ENCODE assay signal across 17 cellular contexts in the genomic region with DNA sequence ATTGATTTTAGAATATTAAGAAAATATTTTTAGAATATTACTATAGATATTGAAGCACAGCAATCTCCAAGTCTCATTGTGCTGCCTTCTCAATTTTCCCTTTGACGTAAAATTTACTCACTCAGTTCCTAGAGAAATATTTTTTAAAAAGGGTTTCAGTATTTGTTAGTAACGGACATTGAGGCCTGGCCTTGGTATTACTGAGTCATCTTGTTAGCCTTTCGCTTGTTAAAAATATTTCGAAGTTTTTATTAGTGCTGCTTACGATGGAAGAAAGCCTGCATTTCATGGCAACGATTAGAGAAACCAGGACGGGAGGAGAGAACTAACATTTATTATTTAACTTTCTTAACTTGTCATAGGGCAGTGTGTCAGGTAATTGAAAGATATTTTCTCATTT.
A peak's percentile ranks its signal among the peaks of the same experiment; 100 is the strongest.
DNase-seq lines count a peak whose midpoint lies in the region; ATAC-seq and TF ChIP-seq lines count a peak whose summit lies in the region.
"Had no signal": no experiment of that assay in that cellular context is flagged by ENCODE, and none has a peak within 500 bp of the region (broad histone marks: within the 10 kb centered on the region; RNA-seq: fewer than 3 reads in every experiment).

No MANE protein-coding gene starts in this region.

- CTCF ChIA-PET in activated CD4-positive, alpha-beta T cell treated with anti-CD3 and anti-CD28 coated beads for 36 hours (lab: Charles Lee): interaction anchor here (3.4 kb wide), 1 partner anchor 8 kb away, joined by 16 read pairs; no protein-coding TSS in a partner anchor

- POLR2A ChIA-PET in activated CD4-positive, alpha-beta T cell treated with anti-CD3 and anti-CD28 coated beads for 36 hours (lab: Charles Lee): no interaction called here

- H3K27ac Mint-ChIP-seq in activated CD4-positive, alpha-beta T cell treated with anti-CD3 and anti-CD28 coated beads for 36 hours: no peak overlapping the region
- H3K27ac Mint-ChIP-seq: activated B cell treated with CpG ODN at 0.5 μM for 24 hours had no signal

- no peaks in the 10 kb centered on the region for H3K79me2 ChIP-seq in smooth muscle cell (ENCODE audit: low read depth)

- peaks cover 2% of the 10 kb centered on the region for H3K27me3 Mint-ChIP-seq in activated CD4-positive, alpha-beta T cell treated with anti-CD3 and anti-CD28 coated beads for 36 hours

- H3K9me3 ChIP-seq in adrenal gland (replicated peaks in 1 of 3) (no peaks in the 10 kb centered on the region), smooth muscle cell (replicated peaks; ENCODE audit: low read depth) (no peaks in the 10 kb centered on the region)

- H3K36me3 ChIP-seq in adrenal gland (replicated peaks in 1 of 2): no peaks in the 10 kb centered on the region
- no peaks in the 10 kb centered on the region for H3K36me3 ChIP-seq in smooth muscle cell (ENCODE audit: low read depth)

- no peaks in the 10 kb centered on the region for H3K27me3 ChIP-seq in adrenal gland
- H3K27me3 ChIP-seq in smooth muscle cell (ENCODE audit: low read depth): no peaks in the 10 kb centered on the region

- WGBS in adrenal gland, 4 donors: 38 to 52% (median 43%) methylated on average over 7 of the region's 7 CpGs
- 9% methylated on average over 7 of the region's 7 CpGs for WGBS in smooth muscle cell (ENCODE audit: low lambda C conversion rate)

- no peaks in the 10 kb centered on the region for H3K9me3 Mint-ChIP-seq in activated CD4-positive, alpha-beta T cell treated with anti-CD3 and anti-CD28 coated beads for 36 hours (ENCODE audit: low read depth)
- H3K9me3 Mint-ChIP-seq: activated B cell treated with CpG ODN at 0.5 μM for 24 hours; nephron; stimulated activated naive CD8-positive, alpha-beta T cell treated with anti-CD3 and anti-CD28 coated beads, Interleukin-15, Interleukin-2, amounts not matched to agents 100 ng/mL and 50 ng/mL, for 24 hours had no signal

- peak in 1 of 2 donors; percentile 35 for TF ChIP-seq POLR2A in adrenal gland (IDR thresholded peaks at IDR 0.05)

- ATAC-seq in GM21390 (IDR thresholded peaks at IDR 0.05; ENCODE audit: unreplicated experiment): no peak
- no peak for ATAC-seq in HG03175 (IDR thresholded peaks at IDR 0.05; ENCODE audit: unreplicated experiment)
- no peak for ATAC-seq in activated CD4-positive, alpha-beta T cell treated with anti-CD3 and anti-CD28 coated beads for 36 hours

- intact Hi-C loops in adrenal gland (cut with DNase I): no loop called here
- intact Hi-C loops in activated CD4-positive, alpha-beta T cell treated with anti-CD3 and anti-CD28 coated beads for 36 hours (cut with DNase I, micrococcal nuclease): no loop called here

- H3K27ac ChIP-seq in adrenal gland (peak overlapping the region in 4 of 5 donors; percentile 46 to 89 (median 76)), smooth muscle cell (ENCODE audit: low read depth) (peak overlapping the region; percentile 96)

- no peak overlapping the region for H3K4me3 ChIP-seq in adrenal gland
- no peak overlapping the region for H3K4me3 ChIP-seq in smooth muscle cell

- H3K4me1 ChIP-seq in adrenal gland (replicated peaks in 1 of 2): peaks cover 7 to 10% of the 10 kb centered on the region in 2 donors
- peaks cover 26% of the 10 kb centered on the region for H3K4me1 ChIP-seq in smooth muscle cell (ENCODE audit: low read depth)

- H3K4me3 Mint-ChIP-seq in activated CD4-positive, alpha-beta T cell treated with anti-CD3 and anti-CD28 coated beads for 36 hours: no peak overlapping the region
- H3K4me3 Mint-ChIP-seq: activated B cell treated with CpG ODN at 0.5 μM for 24 hours; nephron; stimulated activated naive CD8-positive, alpha-beta T cell treated with anti-CD3 and anti-CD28 coated beads, Interleukin-15, Interleukin-2, amounts not matched to agents 100 ng/mL and 50 ng/mL, for 24 hours had no signal

- no peaks in the 10 kb centered on the region for H4K20me1 ChIP-seq in smooth muscle cell (ENCODE audit: low read depth)

- DNase-seq in EL (peak; percentile 51), adrenal gland (peak in 4 of 7 donors; percentile 28 to 54 (median 40)), iris pigment epithelial cell (ENCODE audit: low read depth) (peak; percentile 82), smooth muscle cell (lab: John Stamatoyannopoulos, UW; ENCODE audit: unreplicated experiment) (no peak), hepatic stellate cell (ENCODE audit: low spot score) (no peak)
- DNase-seq in activated CD4-positive, alpha-beta T cell treated with anti-CD3 and anti-CD28 coated beads for 36 hours: no peak
- DNase-seq: activated B cell treated with CpG ODN at 0.5 μM for 24 hours, cerebellar nuclear complex, mesendoderm, NCI-H1436, NCI-H2171, NCI-H69, T-helper 2 cell had no signal

- TF ChIP-seq CTCF in adrenal gland (IDR thresholded peaks at IDR 0.05) (no peak), smooth muscle cell (IDR thresholded peaks at IDR 0.05; ENCODE audit: borderline replicate concordance, insufficient read depth, poor library complexity, severe bottlenecking) (no peak)

- H2AFZ ChIP-seq in smooth muscle cell (ENCODE audit: low read depth): no peak overlapping the region

- peaks cover 30% of the 10 kb centered on the region for H3K4me1 Mint-ChIP-seq in activated CD4-positive, alpha-beta T cell treated with anti-CD3 and anti-CD28 coated beads for 36 hours

- no peaks in the 10 kb centered on the region for H3K36me3 Mint-ChIP-seq in activated CD4-positive, alpha-beta T cell treated with anti-CD3 and anti-CD28 coated beads for 36 hours (ENCODE audit: low read depth)

- H3K4me2 ChIP-seq in smooth muscle cell: peak overlapping the region; percentile 55

- peaks cover 14% of the 10 kb centered on the region for H3F3A ChIP-seq in smooth muscle cell (ENCODE audit: low read depth)

- peak overlapping the region; percentile 74 for H3K9ac ChIP-seq in smooth muscle cell (ENCODE audit: low read depth)

Comparison
In these comparisons a context has a peak if more than half of its experiments do, and no peak if none do; other contexts are left out.
1. DNase-seq: peak in EL (single experiment), adrenal gland (4 of 7) and iris pigment epithelial cell (single experiment); none in smooth muscle cell (single experiment), activated CD4-positive, alpha-beta T cell treated with anti-CD3 and anti-CD28 coated beads for 36 hours (single experiment) and hepatic stellate cell (single experiment).